In the genomic region with DNA sequence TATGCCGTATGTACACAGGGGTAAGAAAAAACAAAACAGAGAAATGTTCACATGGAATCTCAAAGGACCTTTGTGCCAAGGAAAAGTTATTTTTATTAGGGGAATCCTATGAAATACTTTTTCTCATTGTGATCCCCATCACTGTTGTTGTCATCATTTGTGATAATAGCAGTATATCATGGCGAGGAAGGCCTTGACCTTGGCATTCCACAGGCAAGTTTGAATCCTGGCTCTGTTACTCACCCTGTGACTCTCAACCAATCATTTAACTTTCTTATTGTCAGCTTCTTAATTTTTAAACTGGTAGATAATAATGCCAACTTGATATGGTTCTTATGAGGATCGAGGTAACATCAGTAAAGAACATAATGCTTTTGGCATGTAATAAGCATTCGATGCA, we compare ENCODE assay signal across 22 cellular contexts.
"Had no signal": no experiment of that assay in that cellular context is flagged by ENCODE, and none has a peak within 500 bp of the region (broad histone marks: within the 10 kb centered on the region; RNA-seq: fewer than 3 reads in every experiment).

No MANE protein-coding gene starts in this region.

- H3K4me3 ChIP-seq: ovary, psoas muscle, right lobe of liver, sigmoid colon, stomach, thoracic aorta, thyroid gland, tibial nerve, upper lobe of left lung, uterus had no signal

- H3K4me3 Mint-ChIP-seq: naive B cell; natural killer cell; nephron; stimulated activated effector memory CD8-positive, alpha-beta T cell treated with anti-CD3 and anti-CD28 coated beads, Interleukin-12 subunit alpha, Interleukin-12 subunit beta, amount 100 ng/mL, for 72 hours; stimulated activated naive B cell treated with anti-CD40 and anti-IgM and Interleukin-4, amounts not matched to agents 10 μg/mL and 1 μg/mL and 100 μg/mL, for 72 hours; stimulated activated naive CD8-positive, alpha-beta T cell treated with anti-CD3 and anti-CD28 coated beads, Interleukin-15, Interleukin-2, amounts not matched to agents 100 ng/mL and 50 ng/mL, for 24 hours had no signal

- H2AFZ ChIP-seq: parathyroid adenoma had no signal

- FAIRE-seq: small intestine had no signal

- DNase-seq: natural killer cell; ovary; psoas muscle; right cardiac atrium; right lobe of liver; sigmoid colon; stimulated activated naive B cell treated with anti-CD40 and anti-IgM and Interleukin-4, amounts not matched to agents 10 μg/mL and 1 μg/mL and 100 μg/mL, for 72 hours; stimulated activated naive CD4-positive, alpha-beta T cell treated with Interleukin-2 at 50 U/mL for 16 hours; stomach; thyroid gland; upper lobe of left lung; uterus had no signal

- H3K9me3 ChIP-seq: neutrophil, ovary, psoas muscle, right lobe of liver, sigmoid colon, stomach, thoracic aorta, thyroid gland, tibial nerve, upper lobe of left lung, uterus had no signal

- H3K9me3 Mint-ChIP-seq: natural killer cell; stimulated activated effector memory CD8-positive, alpha-beta T cell treated with anti-CD3 and anti-CD28 coated beads, Interleukin-12 subunit alpha, Interleukin-12 subunit beta, amount 100 ng/mL, for 72 hours; stimulated activated naive CD8-positive, alpha-beta T cell treated with anti-CD3 and anti-CD28 coated beads, Interleukin-15, Interleukin-2, amounts not matched to agents 100 ng/mL and 50 ng/mL, for 24 hours had no signal

- H3K4me1 Mint-ChIP-seq: naive B cell; natural killer cell; nephron; stimulated activated effector memory CD8-positive, alpha-beta T cell treated with anti-CD3 and anti-CD28 coated beads, Interleukin-12 subunit alpha, Interleukin-12 subunit beta, amount 100 ng/mL, for 72 hours; stimulated activated naive B cell treated with anti-CD40 and anti-IgM and Interleukin-4, amounts not matched to agents 10 μg/mL and 1 μg/mL and 100 μg/mL, for 72 hours had no signal

- H3K36me3 Mint-ChIP-seq: naive B cell; natural killer cell; stimulated activated effector memory CD8-positive, alpha-beta T cell treated with anti-CD3 and anti-CD28 coated beads, Interleukin-12 subunit alpha, Interleukin-12 subunit beta, amount 100 ng/mL, for 72 hours; stimulated activated naive B cell treated with anti-CD40 and anti-IgM and Interleukin-4, amounts not matched to agents 10 μg/mL and 1 μg/mL and 100 μg/mL, for 72 hours had no signal

- H3K27ac Mint-ChIP-seq: naive B cell; natural killer cell; nephron; progenitor cell of endocrine pancreas; stimulated activated effector memory CD8-positive, alpha-beta T cell treated with anti-CD3 and anti-CD28 coated beads, Interleukin-12 subunit alpha, Interleukin-12 subunit beta, amount 100 ng/mL, for 72 hours; stimulated activated naive B cell treated with anti-CD40 and anti-IgM and Interleukin-4, amounts not matched to agents 10 μg/mL and 1 μg/mL and 100 μg/mL, for 72 hours; stimulated activated naive CD8-positive, alpha-beta T cell treated with anti-CD3 and anti-CD28 coated beads, Interleukin-15, Interleukin-2, amounts not matched to agents 100 ng/mL and 50 ng/mL, for 24 hours had no signal

- H3K27me3 Mint-ChIP-seq: naive B cell; progenitor cell of endocrine pancreas; stimulated activated naive B cell treated with anti-CD40 and anti-IgM and Interleukin-4, amounts not matched to agents 10 μg/mL and 1 μg/mL and 100 μg/mL, for 72 hours; stimulated activated naive CD8-positive, alpha-beta T cell treated with anti-CD3 and anti-CD28 coated beads, Interleukin-15, Interleukin-2, amounts not matched to agents 100 ng/mL and 50 ng/mL, for 24 hours had no signal

- H3K27ac ChIP-seq: neutrophil, ovary, parathyroid adenoma, psoas muscle, right lobe of liver, sigmoid colon, stomach, thoracic aorta, thyroid gland, tibial nerve, upper lobe of left lung, uterus had no signal

- H3K27me3 ChIP-seq: neutrophil, ovary, right lobe of liver, sigmoid colon, stomach, thyroid gland, tibial nerve, upper lobe of left lung, uterus had no signal

- H3K36me3 ChIP-seq: neutrophil, ovary, right lobe of liver, sigmoid colon, stomach, thoracic aorta, thyroid gland, tibial nerve, upper lobe of left lung, uterus had no signal

- H3K79me2 ChIP-seq: parathyroid adenoma had no signal

- H3K4me1 ChIP-seq: parathyroid adenoma, psoas muscle, right lobe of liver, sigmoid colon, uterus had no signal
